1 cellular context compared by ENCODE assay signal in genomic region chr1:54865238-54866073, GRCh38.
TF ChIP-seq lines count a peak whose summit lies in the region.

No MANE protein-coding gene starts in this region.

TF ChIP-seq in HepG2, 621 proteins besides CTCF, POLR2A, EP300 and RAD21 (continued from another document and continues in another):
- no peak for TF ChIP-seq THAP9 (CRISPR knock-in tag; IDR thresholded peaks at IDR 0.05; ENCODE audit: borderline replicate concordance)
- 0 out of 2 replicates have a peak, but pooled peaks have one; percentile 35 for TF ChIP-seq SNAPC4 (CRISPR knock-in tag; IDR thresholded peaks at IDR 0.05)
- TF ChIP-seq, protein P1, sequence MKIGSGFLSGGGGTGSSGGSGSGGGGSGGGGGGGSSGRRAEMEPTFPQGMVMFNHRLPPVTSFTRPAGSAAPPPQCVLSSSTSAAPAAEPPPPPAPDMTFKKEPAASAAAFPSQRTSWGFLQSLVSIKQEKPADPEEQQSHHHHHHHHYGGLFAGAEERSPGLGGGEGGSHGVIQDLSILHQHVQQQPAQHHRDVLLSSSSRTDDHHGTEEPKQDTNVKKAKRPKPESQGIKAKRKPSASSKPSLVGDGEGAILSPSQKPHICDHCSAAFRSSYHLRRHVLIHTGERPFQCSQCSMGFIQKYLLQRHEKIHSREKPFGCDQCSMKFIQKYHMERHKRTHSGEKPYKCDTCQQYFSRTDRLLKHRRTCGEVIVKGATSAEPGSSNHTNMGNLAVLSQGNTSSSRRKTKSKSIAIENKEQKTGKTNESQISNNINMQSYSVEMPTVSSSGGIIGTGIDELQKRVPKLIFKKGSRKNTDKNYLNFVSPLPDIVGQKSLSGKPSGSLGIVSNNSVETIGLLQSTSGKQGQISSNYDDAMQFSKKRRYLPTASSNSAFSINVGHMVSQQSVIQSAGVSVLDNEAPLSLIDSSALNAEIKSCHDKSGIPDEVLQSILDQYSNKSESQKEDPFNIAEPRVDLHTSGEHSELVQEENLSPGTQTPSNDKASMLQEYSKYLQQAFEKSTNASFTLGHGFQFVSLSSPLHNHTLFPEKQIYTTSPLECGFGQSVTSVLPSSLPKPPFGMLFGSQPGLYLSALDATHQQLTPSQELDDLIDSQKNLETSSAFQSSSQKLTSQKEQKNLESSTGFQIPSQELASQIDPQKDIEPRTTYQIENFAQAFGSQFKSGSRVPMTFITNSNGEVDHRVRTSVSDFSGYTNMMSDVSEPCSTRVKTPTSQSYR (CRISPR knock-in tag; IDR thresholded peaks at IDR 0.05; ENCODE audit: borderline replicate concordance): peak; percentile 67; the same call in 1 of the 2 replicates
- TF ChIP-seq ZNF20 (CRISPR knock-in tag; IDR thresholded peaks at IDR 0.05): no peak
- TF ChIP-seq, protein P2, sequence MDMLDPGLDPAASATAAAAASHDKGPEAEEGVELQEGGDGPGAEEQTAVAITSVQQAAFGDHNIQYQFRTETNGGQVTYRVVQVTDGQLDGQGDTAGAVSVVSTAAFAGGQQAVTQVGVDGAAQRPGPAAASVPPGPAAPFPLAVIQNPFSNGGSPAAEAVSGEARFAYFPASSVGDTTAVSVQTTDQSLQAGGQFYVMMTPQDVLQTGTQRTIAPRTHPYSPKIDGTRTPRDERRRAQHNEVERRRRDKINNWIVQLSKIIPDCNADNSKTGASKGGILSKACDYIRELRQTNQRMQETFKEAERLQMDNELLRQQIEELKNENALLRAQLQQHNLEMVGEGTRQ (IDR thresholded peaks at IDR 0.05; ENCODE audit: low read depth, low read length): no peak
- TF ChIP-seq, protein P2 (CRISPR knock-in tag; IDR thresholded peaks at IDR 0.05; ENCODE audit: borderline replicate concordance): no peak
- TF ChIP-seq ZSCAN5A (CRISPR knock-in tag; IDR thresholded peaks at IDR 0.05; ENCODE audit: borderline replicate concordance): peak; percentile 84; the same call in 1 of the 2 replicates
- TF ChIP-seq, protein P3, sequence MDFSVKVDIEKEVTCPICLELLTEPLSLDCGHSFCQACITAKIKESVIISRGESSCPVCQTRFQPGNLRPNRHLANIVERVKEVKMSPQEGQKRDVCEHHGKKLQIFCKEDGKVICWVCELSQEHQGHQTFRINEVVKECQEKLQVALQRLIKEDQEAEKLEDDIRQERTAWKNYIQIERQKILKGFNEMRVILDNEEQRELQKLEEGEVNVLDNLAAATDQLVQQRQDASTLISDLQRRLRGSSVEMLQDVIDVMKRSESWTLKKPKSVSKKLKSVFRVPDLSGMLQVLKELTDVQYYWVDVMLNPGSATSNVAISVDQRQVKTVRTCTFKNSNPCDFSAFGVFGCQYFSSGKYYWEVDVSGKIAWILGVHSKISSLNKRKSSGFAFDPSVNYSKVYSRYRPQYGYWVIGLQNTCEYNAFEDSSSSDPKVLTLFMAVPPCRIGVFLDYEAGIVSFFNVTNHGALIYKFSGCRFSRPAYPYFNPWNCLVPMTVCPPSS (IDR thresholded peaks at IDR 0.05): no peak
- TF ChIP-seq ZNF878 (CRISPR knock-in tag; IDR thresholded peaks at IDR 0.05): no peak
- TF ChIP-seq ATF7-NPFF (CRISPR knock-in tag; IDR thresholded peaks at IDR 0.05; ENCODE audit: low read depth): peak; percentile 29; the same call in 1 of the 2 replicates
- no peak for TF ChIP-seq RFX3 (CRISPR knock-in tag; IDR thresholded peaks at IDR 0.05)
- peak; percentile 47; the same call in 1 of the 2 replicates for TF ChIP-seq ZNF274 (CRISPR knock-in tag; IDR thresholded peaks at IDR 0.05)
- peak; percentile 76 for TF ChIP-seq ZNF121 (CRISPR knock-in tag; IDR thresholded peaks at IDR 0.05)
- peak; percentile 90 for TF ChIP-seq TOPORS (CRISPR knock-in tag; IDR thresholded peaks at IDR 0.05)
- TF ChIP-seq, protein P4, sequence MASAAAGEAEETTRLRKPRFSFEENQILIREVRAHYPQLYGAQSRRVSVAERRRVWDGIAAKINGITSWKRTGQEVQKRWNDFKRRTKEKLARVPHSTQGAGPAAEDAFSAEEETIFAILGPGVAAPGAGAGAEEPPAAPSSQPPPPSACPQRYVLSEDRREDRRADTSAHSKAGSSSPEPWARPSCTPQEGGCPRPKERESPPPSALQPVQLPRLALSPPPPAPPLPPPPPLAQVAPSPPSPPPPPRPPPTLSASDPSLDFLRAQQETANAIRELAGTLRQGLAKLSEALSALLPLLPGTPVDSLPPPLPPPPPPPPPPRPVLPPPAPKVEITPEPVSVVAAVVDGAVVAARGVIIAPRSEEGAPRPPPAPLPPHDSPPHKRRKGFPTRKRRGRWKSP (CRISPR knock-in tag; IDR thresholded peaks at IDR 0.05): no peak
- TF ChIP-seq ZSCAN31 (CRISPR knock-in tag; IDR thresholded peaks at IDR 0.05; ENCODE audit: low read depth): 0 out of 2 replicates have a peak, but pooled peaks have one; percentile 52
- 0 out of 2 replicates have a peak, but pooled peaks have one; percentile 13 for TF ChIP-seq ZBTB33 (CRISPR knock-in tag; IDR thresholded peaks at IDR 0.05)
- no peak for TF ChIP-seq DNMT1 (CRISPR knock-in tag; IDR thresholded peaks at IDR 0.05)
- TF ChIP-seq CREBL2 (CRISPR knock-in tag; IDR thresholded peaks at IDR 0.05; ENCODE audit: borderline replicate concordance): no peak
- peak; percentile 40; the same call in 1 of the 2 replicates for TF ChIP-seq ZNF124 (CRISPR knock-in tag; IDR thresholded peaks at IDR 0.05)
- TF ChIP-seq PREB (CRISPR knock-in tag; IDR thresholded peaks at IDR 0.05): no peak
- no peak for TF ChIP-seq ZNF615 (CRISPR knock-in tag; IDR thresholded peaks at IDR 0.05; ENCODE audit: borderline replicate concordance)
- no peak for TF ChIP-seq BCLAF1 (IDR thresholded peaks at IDR 0.05)
- TF ChIP-seq RXRB (CRISPR knock-in tag; IDR thresholded peaks at IDR 0.05; ENCODE audit: borderline replicate concordance): peak; percentile 88
- TF ChIP-seq CREB1 (IDR thresholded peaks at IDR 0.05): no peak
- peak; percentile 40 for TF ChIP-seq CREB1 (CRISPR knock-in tag; IDR thresholded peaks at IDR 0.05)
- no peak for TF ChIP-seq GABPA (IDR thresholded peaks at IDR 0.05; ENCODE audit: low read depth, low read length)
- peak; percentile 56; the same call in 1 of the 2 replicates for TF ChIP-seq GABPA (CRISPR knock-in tag; IDR thresholded peaks at IDR 0.05; ENCODE audit: low read depth)
- no peak; the same call in 1 of the 2 replicates for TF ChIP-seq RBFOX2 (IDR thresholded peaks at IDR 0.05; ENCODE audit: low read depth, low read length)
- TF ChIP-seq TAF1 (CRISPR knock-in tag; IDR thresholded peaks at IDR 0.05): peak; percentile 35; the same call in 1 of the 2 replicates
- TF ChIP-seq ZNF232 (CRISPR knock-in tag; IDR thresholded peaks at IDR 0.05; ENCODE audit: borderline replicate concordance): peak; percentile 75; the same call in 1 of the 2 replicates
